Comparison of ENCODE assay signal across 1 cellular context in the genomic region with DNA sequence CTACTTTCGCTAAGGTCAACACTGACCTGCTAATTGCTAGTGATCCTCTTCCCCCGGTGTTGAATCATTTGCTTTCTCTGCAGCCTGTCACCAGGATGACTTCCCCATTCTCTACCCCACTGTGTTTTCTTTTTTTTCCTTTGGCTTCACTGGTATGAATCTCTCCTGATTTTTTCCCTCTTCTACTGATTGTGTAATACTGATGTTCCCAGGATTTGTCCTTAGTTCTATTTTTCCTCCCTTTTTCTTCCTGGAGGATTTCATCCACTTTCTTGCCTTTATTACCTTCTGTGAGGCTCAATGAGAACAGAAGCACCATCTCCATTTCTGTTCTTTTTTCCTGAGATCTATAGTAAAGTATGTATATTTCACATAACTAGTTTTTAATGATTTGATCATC.
TF ChIP-seq lines count a peak whose summit lies in the region.

No MANE protein-coding gene starts in this region.

TF ChIP-seq in IMR-90, 13 proteins besides CTCF, POLR2A, EP300 and RAD21 (continued from another document):
- no peak for TF ChIP-seq MAFK (IDR thresholded peaks at IDR 0.05; ENCODE audit: low read depth, low read length)
- no peak for TF ChIP-seq RCOR1 (IDR thresholded peaks at IDR 0.05; ENCODE audit: insufficient replicate concordance, low read length)
- TF ChIP-seq CEBPB (IDR thresholded peaks at IDR 0.05; ENCODE audit: low read depth, low read length), result peak; percentile 63
- no peak for TF ChIP-seq NFE2L2 (IDR thresholded peaks at IDR 0.05; ENCODE audit: low read depth, low read length)
TF ChIP-seq in IMR-90: peak in this region for 1.
